In the genomic region with DNA sequence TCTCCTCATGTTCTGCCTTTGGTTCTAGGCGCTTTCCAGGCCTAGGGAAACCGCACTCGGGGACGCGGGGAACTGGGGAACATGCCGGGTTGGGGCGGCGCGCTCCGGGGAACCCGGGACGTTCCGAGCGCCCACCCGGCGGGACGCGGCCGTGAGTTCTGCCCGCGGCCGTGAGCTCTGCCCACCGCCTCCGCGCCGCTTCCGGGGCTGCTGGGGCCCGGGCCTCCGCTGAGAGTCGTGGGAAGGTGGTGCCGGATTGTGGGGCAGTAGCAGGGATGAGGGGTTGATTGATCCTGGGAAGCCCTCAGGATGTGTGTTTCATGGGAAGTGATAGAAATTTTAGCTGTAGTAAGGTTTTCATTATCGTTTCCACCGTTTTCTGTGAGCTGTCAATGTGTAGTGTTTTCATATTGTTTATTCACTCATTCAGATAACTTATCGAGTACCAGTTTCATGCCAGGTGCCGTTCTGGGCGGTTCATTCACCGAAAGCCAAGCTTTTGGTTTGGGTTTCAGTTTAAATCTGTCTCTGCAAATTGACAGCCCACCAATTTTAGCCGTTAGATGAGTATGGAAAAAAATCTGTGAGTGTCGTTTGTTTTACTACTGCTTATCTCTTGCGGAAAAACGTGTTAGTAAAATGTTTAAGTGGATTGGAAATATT, we compare ENCODE assay signal across 1 cellular context.
TF ChIP-seq lines count a peak whose summit lies in the region.

No MANE protein-coding gene starts in this region.

TF ChIP-seq in HepG2, 621 proteins besides CTCF, POLR2A, EP300 and RAD21 (continues in another document):
- TF ChIP-seq ZNF576 (CRISPR knock-in tag; IDR thresholded peaks at IDR 0.05) (no peak), HOXA5 (CRISPR knock-in tag; IDR thresholded peaks at IDR 0.05) (0 out of 2 replicates have a peak, but pooled peaks have one; percentile 0), CENPX (CRISPR knock-in tag; IDR thresholded peaks at IDR 0.05) (no peak), ZNF24 (IDR thresholded peaks at IDR 0.05) (no peak), POGK (CRISPR knock-in tag; conservative IDR thresholded peaks at IDR 0.05) (0 out of 2 replicates have a peak, but pooled peaks have one; percentile 1), MEIS1 (CRISPR knock-in tag; IDR thresholded peaks at IDR 0.05; ENCODE audit: borderline replicate concordance) (no peak), KDM2A (CRISPR knock-in tag; IDR thresholded peaks at IDR 0.05; ENCODE audit: borderline replicate concordance, low read depth) (no peak), JDP2 (CRISPR knock-in tag; IDR thresholded peaks at IDR 0.05; ENCODE audit: borderline replicate concordance) (no peak), ATF7-NPFF (CRISPR knock-in tag; IDR thresholded peaks at IDR 0.05; ENCODE audit: low read depth) (peak; percentile 24; the same call in 1 of the 2 replicates), DNMT1 (CRISPR knock-in tag; IDR thresholded peaks at IDR 0.05) (0 out of 2 replicates have a peak, but pooled peaks have one; percentile 33), ZNF766 (CRISPR knock-in tag; IDR thresholded peaks at IDR 0.05; ENCODE audit: borderline replicate concordance) (0 out of 2 replicates have a peak, but pooled peaks have one; percentile 46), ZEB1 (IDR thresholded peaks at IDR 0.05; ENCODE audit: insufficient replicate concordance, low read depth) (no peak), PRMT3 (CRISPR knock-in tag; IDR thresholded peaks at IDR 0.05; ENCODE audit: borderline replicate concordance, low read depth) (0 out of 2 replicates have a peak, but pooled peaks have one; percentile 25), ZNF343 (CRISPR knock-in tag; IDR thresholded peaks at IDR 0.05) (0 out of 2 replicates have a peak, but pooled peaks have one; percentile 6), ZFP91 (CRISPR knock-in tag; IDR thresholded peaks at IDR 0.05; ENCODE audit: borderline replicate concordance) (0 out of 2 replicates have a peak, but pooled peaks have one; percentile 9), ZSCAN9 (CRISPR knock-in tag; IDR thresholded peaks at IDR 0.05; ENCODE audit: borderline replicate concordance) (no peak), ZNF580 (CRISPR knock-in tag; IDR thresholded peaks at IDR 0.05; ENCODE audit: borderline replicate concordance, low read depth) (no peak), ZNF570 (CRISPR knock-in tag; IDR thresholded peaks at IDR 0.05; ENCODE audit: borderline replicate concordance) (no peak), HMGXB4 (CRISPR knock-in tag; IDR thresholded peaks at IDR 0.05; ENCODE audit: borderline replicate concordance in 1 of 2, low read depth in 1 of 2) (peak in 1 of 2 experiments; percentile 18; a peak in 1 of 4 replicates), ZNF598 (CRISPR knock-in tag; IDR thresholded peaks at IDR 0.05; ENCODE audit: borderline replicate concordance) (0 out of 2 replicates have a peak, but pooled peaks have one; percentile 2), ZNF160 (CRISPR knock-in tag; IDR thresholded peaks at IDR 0.05) (0 out of 2 replicates have a peak, but pooled peaks have one; percentile 41), ATF6 (CRISPR knock-in tag; conservative IDR thresholded peaks at IDR 0.05) (no peak), ERF (CRISPR knock-in tag; IDR thresholded peaks at IDR 0.05) (no peak), ZSCAN29 (CRISPR knock-in tag; conservative IDR thresholded peaks at IDR 0.05) (no peak), ZBTB3 (CRISPR knock-in tag; IDR thresholded peaks at IDR 0.05; ENCODE audit: borderline replicate concordance, low read depth) (0 out of 2 replicates have a peak, but pooled peaks have one; percentile 14), ZNF235 (CRISPR knock-in tag; IDR thresholded peaks at IDR 0.05; ENCODE audit: borderline replicate concordance) (0 out of 2 replicates have a peak, but pooled peaks have one; percentile 0), ZBTB38 (CRISPR knock-in tag; IDR thresholded peaks at IDR 0.05) (peak; percentile 7; the same call in 1 of the 2 replicates)
- TF ChIP-seq, protein P1, sequence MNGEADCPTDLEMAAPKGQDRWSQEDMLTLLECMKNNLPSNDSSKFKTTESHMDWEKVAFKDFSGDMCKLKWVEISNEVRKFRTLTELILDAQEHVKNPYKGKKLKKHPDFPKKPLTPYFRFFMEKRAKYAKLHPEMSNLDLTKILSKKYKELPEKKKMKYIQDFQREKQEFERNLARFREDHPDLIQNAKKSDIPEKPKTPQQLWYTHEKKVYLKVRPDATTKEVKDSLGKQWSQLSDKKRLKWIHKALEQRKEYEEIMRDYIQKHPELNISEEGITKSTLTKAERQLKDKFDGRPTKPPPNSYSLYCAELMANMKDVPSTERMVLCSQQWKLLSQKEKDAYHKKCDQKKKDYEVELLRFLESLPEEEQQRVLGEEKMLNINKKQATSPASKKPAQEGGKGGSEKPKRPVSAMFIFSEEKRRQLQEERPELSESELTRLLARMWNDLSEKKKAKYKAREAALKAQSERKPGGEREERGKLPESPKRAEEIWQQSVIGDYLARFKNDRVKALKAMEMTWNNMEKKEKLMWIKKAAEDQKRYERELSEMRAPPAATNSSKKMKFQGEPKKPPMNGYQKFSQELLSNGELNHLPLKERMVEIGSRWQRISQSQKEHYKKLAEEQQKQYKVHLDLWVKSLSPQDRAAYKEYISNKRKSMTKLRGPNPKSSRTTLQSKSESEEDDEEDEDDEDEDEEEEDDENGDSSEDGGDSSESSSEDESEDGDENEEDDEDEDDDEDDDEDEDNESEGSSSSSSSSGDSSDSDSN (CRISPR knock-in tag; IDR thresholded peaks at IDR 0.05) = peak; percentile 52; the same call in 1 of the 2 replicates
- TF ChIP-seq, protein P2, sequence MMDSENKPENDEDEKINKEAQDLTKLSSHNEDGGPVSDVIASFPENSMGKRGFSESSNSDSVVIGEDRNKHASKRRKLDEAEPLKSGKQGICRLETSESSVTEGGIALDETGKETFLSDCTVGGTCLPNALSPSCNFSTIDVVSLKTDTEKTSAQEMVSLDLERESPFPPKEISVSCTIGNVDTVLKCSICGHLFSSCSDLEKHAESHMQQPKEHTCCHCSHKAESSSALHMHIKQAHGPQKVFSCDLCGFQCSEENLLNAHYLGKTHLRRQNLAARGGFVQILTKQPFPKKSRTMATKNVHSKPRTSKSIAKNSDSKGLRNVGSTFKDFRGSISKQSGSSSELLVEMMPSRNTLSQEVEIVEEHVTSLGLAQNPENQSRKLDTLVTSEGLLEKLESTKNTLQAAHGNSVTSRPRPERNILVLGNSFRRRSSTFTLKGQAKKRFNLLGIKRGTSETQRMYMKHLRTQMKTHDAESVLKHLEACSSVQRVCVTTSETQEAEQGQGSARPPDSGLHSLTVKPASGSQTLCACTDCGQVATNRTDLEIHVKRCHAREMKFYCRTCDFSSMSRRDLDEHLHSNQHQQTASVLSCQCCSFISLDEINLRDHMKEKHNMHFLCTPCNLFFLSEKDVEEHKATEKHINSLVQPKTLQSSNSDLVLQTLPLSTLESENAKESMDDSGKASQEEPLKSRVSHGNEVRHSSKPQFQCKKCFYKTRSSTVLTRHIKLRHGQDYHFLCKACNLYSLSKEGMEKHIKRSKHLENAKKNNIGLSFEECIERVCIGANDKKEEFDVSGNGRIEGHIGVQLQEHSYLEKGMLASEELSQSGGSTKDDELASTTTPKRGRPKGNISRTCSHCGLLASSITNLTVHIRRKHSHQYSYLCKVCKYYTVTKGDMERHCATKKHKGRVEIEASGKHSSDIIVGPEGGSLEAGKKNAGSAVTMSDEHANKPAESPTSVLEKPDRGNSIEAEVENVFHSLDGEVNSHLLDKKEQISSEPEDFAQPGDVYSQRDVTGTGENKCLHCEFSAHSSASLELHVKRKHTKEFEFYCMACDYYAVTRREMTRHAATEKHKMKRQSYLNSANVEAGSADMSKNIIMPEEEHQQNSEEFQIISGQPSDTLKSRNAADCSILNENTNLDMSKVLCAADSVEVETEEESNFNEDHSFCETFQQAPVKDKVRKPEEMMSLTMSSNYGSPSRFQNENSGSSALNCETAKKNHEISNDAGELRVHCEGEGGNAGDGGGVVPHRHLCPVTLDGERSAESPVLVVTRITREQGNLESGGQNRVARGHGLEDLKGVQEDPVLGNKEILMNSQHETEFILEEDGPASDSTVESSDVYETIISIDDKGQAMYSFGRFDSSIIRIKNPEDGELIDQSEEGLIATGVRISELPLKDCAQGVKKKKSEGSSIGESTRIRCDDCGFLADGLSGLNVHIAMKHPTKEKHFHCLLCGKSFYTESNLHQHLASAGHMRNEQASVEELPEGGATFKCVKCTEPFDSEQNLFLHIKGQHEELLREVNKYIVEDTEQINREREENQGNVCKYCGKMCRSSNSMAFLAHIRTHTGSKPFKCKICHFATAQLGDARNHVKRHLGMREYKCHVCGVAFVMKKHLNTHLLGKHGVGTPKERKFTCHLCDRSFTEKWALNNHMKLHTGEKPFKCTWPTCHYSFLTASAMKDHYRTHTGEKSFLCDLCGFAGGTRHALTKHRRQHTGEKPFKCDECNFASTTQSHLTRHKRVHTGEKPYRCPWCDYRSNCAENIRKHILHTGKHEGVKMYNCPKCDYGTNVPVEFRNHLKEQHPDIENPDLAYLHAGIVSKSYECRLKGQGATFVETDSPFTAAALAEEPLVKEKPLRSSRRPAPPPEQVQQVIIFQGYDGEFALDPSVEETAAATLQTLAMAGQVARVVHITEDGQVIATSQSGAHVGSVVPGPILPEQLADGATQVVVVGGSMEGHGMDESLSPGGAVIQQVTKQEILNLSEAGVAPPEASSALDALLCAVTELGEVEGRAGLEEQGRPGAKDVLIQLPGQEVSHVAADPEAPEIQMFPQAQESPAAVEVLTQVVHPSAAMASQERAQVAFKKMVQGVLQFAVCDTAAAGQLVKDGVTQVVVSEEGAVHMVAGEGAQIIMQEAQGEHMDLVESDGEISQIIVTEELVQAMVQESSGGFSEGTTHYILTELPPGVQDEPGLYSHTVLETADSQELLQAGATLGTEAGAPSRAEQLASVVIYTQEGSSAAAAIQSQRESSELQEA (CRISPR knock-in tag; IDR thresholded peaks at IDR 0.05; ENCODE audit: not compliant biosample characterization) = peak; percentile 9
- TF ChIP-seq, protein P3, sequence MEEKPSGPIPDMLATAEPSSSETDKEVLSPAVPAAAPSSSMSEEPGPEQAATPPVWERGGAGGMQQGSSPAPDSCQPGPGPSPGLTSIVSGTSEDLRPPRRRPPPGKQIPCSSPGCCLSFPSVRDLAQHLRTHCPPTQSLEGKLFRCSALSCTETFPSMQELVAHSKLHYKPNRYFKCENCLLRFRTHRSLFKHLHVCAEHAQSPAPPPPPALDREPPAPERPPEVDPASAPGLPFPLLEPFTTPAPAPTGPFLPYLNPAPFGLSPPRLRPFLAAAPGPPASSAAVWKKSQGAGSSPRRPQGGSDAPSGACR (CRISPR knock-in tag; IDR thresholded peaks at IDR 0.05) = no peak
